Comparison of ENCODE assay signal across 20 cellular contexts in the genomic region with DNA sequence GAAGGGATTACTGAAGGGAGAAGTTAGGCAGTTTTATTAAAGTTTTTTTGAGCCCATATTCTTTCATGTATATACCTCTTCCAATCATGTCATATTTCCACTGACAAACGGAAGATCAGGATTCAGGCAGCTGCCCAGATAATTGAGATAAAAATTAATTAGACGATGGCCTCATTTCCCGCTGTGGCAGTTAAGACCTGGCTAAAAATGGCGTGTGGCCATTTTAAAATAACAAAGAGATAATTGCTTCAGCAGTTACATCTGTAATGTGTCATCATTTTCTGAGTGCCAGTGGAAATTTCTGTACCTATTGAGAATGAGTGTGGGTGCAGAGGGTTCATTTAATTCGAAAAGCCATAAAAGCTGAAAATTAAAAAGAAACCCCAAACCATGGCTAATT.
"Had no signal": no experiment of that assay in that cellular context is flagged by ENCODE, and none has a peak within 500 bp of the region (broad histone marks: within the 10 kb centered on the region; RNA-seq: fewer than 3 reads in every experiment).

No MANE protein-coding gene starts in this region.

- H3K4me1 ChIP-seq: breast epithelium, Peyer's patch, SJCRH30 had no signal

- H3K36me3 ChIP-seq: breast epithelium, MG63, Peyer's patch, SJCRH30 had no signal

- H3K9ac ChIP-seq: KMS-11 had no signal

- DNase-seq: activated CD4-positive, alpha-beta T cell treated with anti-CD3 and anti-CD28 coated beads for 48 hours; activated CD4-positive, alpha-beta T cell treated with anti-CD3 and anti-CD28 coated beads, Interleukin-2, amount 50 U/mL, for 4 hours; activated CD4-positive, CD25-positive, alpha-beta regulatory T cell treated with anti-CD3 and anti-CD28 coated beads, Interleukin-2, amount 50 U/mL, for 72 hours; activated CD8-positive, alpha-beta memory T cell treated with anti-CD3 and anti-CD28 coated beads, Interleukin-2, amount 50 U/mL, for 48 hours; activated CD8-positive, alpha-beta T cell treated with anti-CD3 and anti-CD28 coated beads, Interleukin-2, amount 10 ng/mL, durations not matched to agents 7 days and 5 days; activated naive CD4-positive, alpha-beta T cell; activated T-cell treated with anti-CD3 and anti-CD28 coated beads, Interleukin-2, amount 50 U/mL, for 1 hour; aorta; caudate nucleus; MG63; NCI-H1694; NCI-H2029; NCI-H2107; NCI-H510A treated with DMSO at 0.1 percent for 48 hours; Peyer's patch; Right ventricle myocardium superior had no signal

- H3K4me3 ChIP-seq: breast epithelium, MG63, Peyer's patch, SJCRH30 had no signal

- H3K4me2 ChIP-seq: KMS-11 had no signal

- H3K9me3 ChIP-seq: breast epithelium, MG63, Peyer's patch, SJCRH30 had no signal

- H3K27ac ChIP-seq: breast epithelium, KMS-11, Peyer's patch, RWPE1, SJCRH30 had no signal

- H3K27me3 ChIP-seq: breast epithelium, MG63, Peyer's patch, SJCRH30 had no signal
